Comparison of ENCODE assay signal across 18 cellular contexts in genomic region chr18:47903809-47904208, GRCh38. TPM values are rescaled to one million over a fixed set of nuclear protein-coding genes. Genes with fewer than 3 reads are reported as not detected.
DNase-seq lines count a peak whose midpoint lies in the region; ATAC-seq and TF ChIP-seq lines count a peak whose summit lies in the region.
"Had no signal": no experiment of that assay in that cellular context is flagged by ENCODE, and none has a peak within 500 bp of the region (broad histone marks: within the 10 kb centered on the region; RNA-seq: fewer than 3 reads in every experiment).

No MANE protein-coding gene starts in this region.

- H3K4me2 ChIP-seq in GM23338 = peak overlapping the region; percentile 5
- H3K4me2 ChIP-seq: A549 had no signal

- ATAC-seq in GM23338 (no peak), GM21737 (IDR thresholded peaks at IDR 0.05; ENCODE audit: unreplicated experiment) (no peak)
- no peak for ATAC-seq in activated T-helper 17 cell treated with anti-CD3 and anti-CD28 coated beads, Interleukin-2, amount 50 U/mL, for 72 hours (replicated peaks)
- no peak for ATAC-seq in naive thymus-derived CD4-positive, alpha-beta T cell
- ATAC-seq: A549, PC-3 had no signal

- no peak for DNase-seq in activated T-cell treated with anti-CD3 and anti-CD28 coated beads, Interleukin-2, amount 50 U/mL, for 24 hours
- DNase-seq in activated T-cell treated with anti-CD3 and anti-CD28 coated beads, Interleukin-2, amount 50 U/mL, for 48 hours = no peak
- DNase-seq in GM23338 (ENCODE audit: low spot score) (no peak), GM20000 (ENCODE audit: low spot score) (no peak)
- DNase-seq in naive thymus-derived CD4-positive, alpha-beta T cell = no peak
- no peak for DNase-seq in T-helper 2 cell treated with Interferon-gamma antibody and Interleukin-4, amounts not matched to agents 5 μg/mL and 100 μg/mL, for 36 hours (ENCODE audit: low spot score)
- DNase-seq: COR-L47, GF-D8, MG63, NCI-H1092 treated with DMSO at 0.1 percent for 48 hours, NCI-H2081 treated with DMSO at 0.1 percent for 48 hours, NCI-H510A, NCI-H82, PC-3 had no signal

- CTCF ChIA-PET in naive thymus-derived CD4-positive, alpha-beta T cell (lab: Charles Lee) = interaction anchor here (0.6 to 0.7 kb wide), 2 partner anchors 25 to 91 kb away, joined by 4 read pairs; no protein-coding TSS in a partner anchor

- no peaks in the 10 kb centered on the region for H3K36me3 ChIP-seq in GM23338 (ENCODE audit: insufficient read depth)
- H3K36me3 ChIP-seq in naive thymus-derived CD4-positive, alpha-beta T cell (ENCODE audit: control insufficient read depth in 2 of 3, insufficient read depth in 3 of 3, low read length in 3 of 3) = no peaks in the 10 kb centered on the region

- no peak overlapping the region for H2AFZ ChIP-seq in GM23338

- peaks cover 0 to 15% (median 9%) of the 10 kb centered on the region in 3 experiments for H3K9me3 ChIP-seq in naive thymus-derived CD4-positive, alpha-beta T cell (ENCODE audit: control insufficient read depth in 2 of 3, low read length in 3 of 3)

- no peaks in the 10 kb centered on the region for H3F3A ChIP-seq in GM23338 (replicated peaks; ENCODE audit: low read depth)

- H3K27ac ChIP-seq in GM23338 (ENCODE audit: low read depth) = peak overlapping the region; percentile 30
- no peak overlapping the region for H3K27ac ChIP-seq in naive thymus-derived CD4-positive, alpha-beta T cell (ENCODE audit: low read depth, low read length)
- H3K27ac ChIP-seq: RWPE1 had no signal

- intact Hi-C loops in naive thymus-derived CD4-positive, alpha-beta T cell (cut with micrococcal nuclease) = no loop called here

- TF ChIP-seq CTCF in GM23338 (conservative IDR thresholded peaks at IDR 0.05; ENCODE audit: low read depth in 2 of 2) (no peak), GM20000 (IDR thresholded peaks at IDR 0.05; ENCODE audit: extremely low read depth, missing control alignments) (no peak)

- peaks cover 23% of the 10 kb centered on the region for H3K9me3 Mint-ChIP-seq in activated T-cell treated with anti-CD3 and anti-CD28 coated beads, Interleukin-2, amount 50 U/mL, for 24 hours
- H3K9me3 Mint-ChIP-seq in GM23338 = peaks cover 14% of the 10 kb centered on the region
- H3K9me3 Mint-ChIP-seq in activated T-helper 17 cell treated with anti-CD3 and anti-CD28 coated beads, Interleukin-2, amount 50 U/mL, for 72 hours = peaks cover 9% of the 10 kb centered on the region
- peaks cover 3 to 52% (median 27%) of the 10 kb centered on the region in 11 donors for H3K9me3 Mint-ChIP-seq in naive thymus-derived CD4-positive, alpha-beta T cell
- H3K9me3 Mint-ChIP-seq in T-helper 2 cell treated with Interferon-gamma antibody and Interleukin-4, amounts not matched to agents 5 μg/mL and 100 μg/mL, for 36 hours = peaks cover 54% of the 10 kb centered on the region

- peaks cover 39% of the 10 kb centered on the region for H4K20me1 ChIP-seq in GM23338 (replicated peaks; ENCODE audit: insufficient read depth)

- peaks cover 71% of the 10 kb centered on the region for H3K4me1 ChIP-seq in GM23338 (ENCODE audit: insufficient read depth)
- H3K4me1 ChIP-seq in naive thymus-derived CD4-positive, alpha-beta T cell (ENCODE audit: control insufficient read depth in 2 of 2, insufficient read depth in 2 of 2, low read length in 2 of 2) = peaks cover 19 to 39% of the 10 kb centered on the region in 2 donors

- H3K4me3 Mint-ChIP-seq in activated T-cell treated with anti-CD3 and anti-CD28 coated beads, Interleukin-2, amount 50 U/mL, for 24 hours = no peak overlapping the region
- H3K4me3 Mint-ChIP-seq in GM23338 = no peak overlapping the region; the same call in 2 of the 3 replicates
- H3K4me3 Mint-ChIP-seq in activated T-helper 17 cell treated with anti-CD3 and anti-CD28 coated beads, Interleukin-2, amount 50 U/mL, for 72 hours = peak overlapping the region; percentile 67
- H3K4me3 Mint-ChIP-seq in naive thymus-derived CD4-positive, alpha-beta T cell = peak overlapping the region in 2 of 10 donors; percentile 7 to 72
- no peak overlapping the region for H3K4me3 Mint-ChIP-seq in T-helper 2 cell treated with Interferon-gamma antibody and Interleukin-4, amounts not matched to agents 5 μg/mL and 100 μg/mL, for 36 hours

- peak overlapping the region; percentile 88 for H3K27ac Mint-ChIP-seq in activated T-cell treated with anti-CD3 and anti-CD28 coated beads, Interleukin-2, amount 50 U/mL, for 24 hours
- no peak overlapping the region for H3K27ac Mint-ChIP-seq in GM23338
- peak overlapping the region; percentile 65 for H3K27ac Mint-ChIP-seq in activated T-helper 17 cell treated with anti-CD3 and anti-CD28 coated beads, Interleukin-2, amount 50 U/mL, for 72 hours
- peak overlapping the region in 6 of 9 donors; percentile 6 to 91 (median 76) for H3K27ac Mint-ChIP-seq in naive thymus-derived CD4-positive, alpha-beta T cell
- H3K27ac Mint-ChIP-seq in T-helper 2 cell treated with Interferon-gamma antibody and Interleukin-4, amounts not matched to agents 5 μg/mL and 100 μg/mL, for 36 hours = no peak overlapping the region

- H3K4me3 ChIP-seq in GM23338 = 0 out of 2 replicates have a peak overlapping the region, but pooled peaks have one; percentile 14
- no peak overlapping the region for H3K4me3 ChIP-seq in naive thymus-derived CD4-positive, alpha-beta T cell (ENCODE audit: low read length)
- H3K4me3 ChIP-seq: A549, MG63 had no signal

- no peaks in the 10 kb centered on the region for H3K27me3 ChIP-seq in GM23338 (ENCODE audit: insufficient read depth)
- H3K27me3 ChIP-seq in naive thymus-derived CD4-positive, alpha-beta T cell (ENCODE audit: control insufficient read depth in 2 of 2, insufficient read depth in 2 of 2, low read length in 2 of 2) = no peaks in the 10 kb centered on the region
- H3K27me3 ChIP-seq: MG63 had no signal

- peaks cover 88% of the 10 kb centered on the region for H3K36me3 Mint-ChIP-seq in activated T-cell treated with anti-CD3 and anti-CD28 coated beads, Interleukin-2, amount 50 U/mL, for 24 hours (ENCODE audit: low read depth)
- peaks cover 25% of the 10 kb centered on the region for H3K36me3 Mint-ChIP-seq in GM23338 (ENCODE audit: low read depth)
- H3K36me3 Mint-ChIP-seq in activated T-helper 17 cell treated with anti-CD3 and anti-CD28 coated beads, Interleukin-2, amount 50 U/mL, for 72 hours (ENCODE audit: low read depth) = peaks cover 52% of the 10 kb centered on the region
- H3K36me3 Mint-ChIP-seq in naive thymus-derived CD4-positive, alpha-beta T cell = peaks cover 7 to 69% (median 48%) of the 10 kb centered on the region in 5 donors
- peaks cover 75% of the 10 kb centered on the region for H3K36me3 Mint-ChIP-seq in T-helper 2 cell treated with Interferon-gamma antibody and Interleukin-4, amounts not matched to agents 5 μg/mL and 100 μg/mL, for 36 hours (ENCODE audit: low read depth)

- no peaks in the 10 kb centered on the region for H3K27me3 Mint-ChIP-seq in activated T-cell treated with anti-CD3 and anti-CD28 coated beads, Interleukin-2, amount 50 U/mL, for 24 hours
- H3K27me3 Mint-ChIP-seq in GM23338 (ENCODE audit: insufficient read depth, low read depth, poor library complexity) = no peaks in the 10 kb centered on the region
- no peaks in the 10 kb centered on the region for H3K27me3 Mint-ChIP-seq in activated T-helper 17 cell treated with anti-CD3 and anti-CD28 coated beads, Interleukin-2, amount 50 U/mL, for 72 hours
- no peaks in the 10 kb centered on the region for H3K27me3 Mint-ChIP-seq in naive thymus-derived CD4-positive, alpha-beta T cell
- no peaks in the 10 kb centered on the region for H3K27me3 Mint-ChIP-seq in T-helper 2 cell treated with Interferon-gamma antibody and Interleukin-4, amounts not matched to agents 5 μg/mL and 100 μg/mL, for 36 hours (ENCODE audit: low read depth)

- peaks cover 100% of the 10 kb centered on the region for H3K79me2 ChIP-seq in GM23338 (replicated peaks; ENCODE audit: insufficient read depth)

- H3K9me2 ChIP-seq in GM23338 (ENCODE audit: insufficient read depth) = no peaks in the 10 kb centered on the region

- POLR2A ChIA-PET in naive thymus-derived CD4-positive, alpha-beta T cell (lab: Charles Lee) = interaction anchor here (0.8 to 6.7 kb wide), 2 partner anchors 24 to 27 kb away, joined by 3 to 57 read pairs; partner anchors contain the start of gene SMAD2

- H3K4me1 Mint-ChIP-seq in activated T-cell treated with anti-CD3 and anti-CD28 coated beads, Interleukin-2, amount 50 U/mL, for 24 hours (ENCODE audit: low read depth) = peaks cover 95% of the 10 kb centered on the region
- peaks cover 63% of the 10 kb centered on the region for H3K4me1 Mint-ChIP-seq in GM23338
- H3K4me1 Mint-ChIP-seq in activated T-helper 17 cell treated with anti-CD3 and anti-CD28 coated beads, Interleukin-2, amount 50 U/mL, for 72 hours = peaks cover 72% of the 10 kb centered on the region
- H3K4me1 Mint-ChIP-seq in naive thymus-derived CD4-positive, alpha-beta T cell = peaks cover 49 to 95% (median 90%) of the 10 kb centered on the region in 7 donors
- peaks cover 65% of the 10 kb centered on the region for H3K4me1 Mint-ChIP-seq in T-helper 2 cell treated with Interferon-gamma antibody and Interleukin-4, amounts not matched to agents 5 μg/mL and 100 μg/mL, for 36 hours (ENCODE audit: low read depth)

TF ChIP-seq in GM23338, 12 proteins besides CTCF, POLR2A, EP300 and RAD21:
- TF ChIP-seq ZNF114 (CRISPR knock-in tag; IDR thresholded peaks at IDR 0.05) (no peak), JUNB (IDR thresholded peaks at IDR 0.05; ENCODE audit: unreplicated experiment) (no peak), ETS1 (IDR thresholded peaks at IDR 0.05) (no peak), NANOG (IDR thresholded peaks at IDR 0.05; ENCODE audit: borderline replicate concordance) (no peak)

RNA-seq across cellular contexts. Expression of gene SMAD2, which starts 26.6 kb away (rescaled TPM):
- total RNA-seq in GM23338 (2014; rRNA removed; shearing (Covaris generic)) = 87.1 and 90.7 TPM in 2 replicates
- 28.2 and 30.9 TPM in 2 replicates for polyA plus RNA-seq in GM23338 (2016; fragmentation: Nextera tagmentation; extraction: Ambion mirVana)
- 100 to 1,000 TPM in 1 of 2 donors, 10 to 100 TPM in 1; 97.2 to 170 TPM for total RNA-seq in activated T-helper 17 cell treated with anti-CD3 and anti-CD28 coated beads, Interleukin-2, amount 50 U/mL, for 72 hours
- total RNA-seq in naive thymus-derived CD4-positive, alpha-beta T cell = 100 to 1,000 TPM; 100 to 164 (median 144) TPM
- 100 to 1,000 TPM in 1 of 2 donors, 10 to 100 TPM in 1; 91.3 to 111 TPM for polyA plus RNA-seq in naive thymus-derived CD4-positive, alpha-beta T cell

Comparison
In these comparisons a context has a peak if more than half of its experiments do, and no peak if none do; other contexts are left out.
1. H3K27ac Mint-ChIP-seq: peak in activated T-cell treated with anti-CD3 and anti-CD28 coated beads, Interleukin-2, amount 50 U/mL, for 24 hours (single experiment), activated T-helper 17 cell treated with anti-CD3 and anti-CD28 coated beads, Interleukin-2, amount 50 U/mL, for 72 hours (single experiment) and naive thymus-derived CD4-positive, alpha-beta T cell (6 of 9); none in GM23338 (single experiment) and T-helper 2 cell treated with Interferon-gamma antibody and Interleukin-4, amounts not matched to agents 5 μg/mL and 100 μg/mL, for 36 hours (single experiment).